In the genomic region with DNA sequence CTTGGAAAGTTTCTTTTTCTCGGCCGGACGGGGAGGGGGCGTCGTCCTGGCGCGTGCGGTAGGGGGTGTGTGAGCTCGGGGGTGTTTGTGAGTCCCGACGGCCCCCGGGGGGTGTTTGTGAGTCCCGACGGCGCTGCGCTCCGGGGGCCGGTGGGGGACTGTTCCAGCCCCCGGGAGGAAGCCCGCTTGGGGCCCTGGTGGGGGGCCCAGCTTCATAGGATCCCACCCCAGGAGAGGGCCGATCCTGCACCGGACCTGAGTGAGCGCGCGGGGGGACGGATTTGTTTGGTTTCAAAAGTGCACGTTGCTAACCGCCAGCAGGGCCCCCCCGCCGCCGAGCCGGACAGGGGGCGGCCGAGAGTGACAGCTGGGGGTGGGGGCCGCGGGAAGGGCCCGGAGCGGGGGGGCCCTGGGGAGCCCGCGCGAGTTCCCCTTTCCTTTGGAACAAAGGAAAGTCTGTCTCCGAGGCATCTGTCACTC, we compare ENCODE assay signal across 8 cellular contexts. TPM values are rescaled to one million over a fixed set of nuclear protein-coding genes. Genes with fewer than 3 reads are reported as not detected.
DNase-seq lines count a peak whose midpoint lies in the region; FAIRE-seq and TF ChIP-seq lines count a peak whose summit lies in the region.

No MANE protein-coding gene starts in this region.

- H3K4me1 ChIP-seq in iPS-18a (ENCODE audit: control insufficient read depth, low read depth, low read length), result peaks cover 42% of the 10 kb centered on the region
- H3K4me1 ChIP-seq in small intestine (ENCODE audit: control insufficient read depth in 2 of 2, insufficient read depth in 1 of 2, low read depth in 1 of 2, low read length in 1 of 2), result peaks cover 0 to 5% of the 10 kb centered on the region in 2 donors

- FAIRE-seq in small intestine (lab: Jason Lieb, UNC), result no peak

- TF ChIP-seq CTCF in astrocyte of the spinal cord (IDR thresholded peaks at IDR 0.05; ENCODE audit: low read depth, low read length), result no peak

- in situ Hi-C loops in astrocyte of the spinal cord (cut with HindIII; ENCODE audit: low sequenced_read_pairs), result no loop called here

- peak; percentile 35 for DNase-seq in activated gamma-delta T cell (lab: John Stamatoyannopoulos, UW)
- no peak for DNase-seq in activated gamma-delta T cell treated with Interleukin-2 at 50 U/mL for 16 hours
- DNase-seq in OCI-M1 (lab: John Stamatoyannopoulos, UW), result peak; percentile 64
- DNase-seq in astrocyte of the spinal cord (ENCODE audit: low read depth, low spot score), result no peak
- DNase-seq in small intestine, result no peak
- no peak for DNase-seq in NCI-H2227 treated with DMSO at 0.1 percent for 48 hours (lab: John Stamatoyannopoulos, UW)
- no peak for DNase-seq in AG08395 (ENCODE audit: low spot score)

- H3K27me3 ChIP-seq in iPS-18a (ENCODE audit: control insufficient read depth, insufficient read depth, low read length) (no peaks in the 10 kb centered on the region), small intestine (ENCODE audit: control insufficient read depth in 2 of 2, insufficient read depth in 2 of 2, low read length in 2 of 2) (no peaks in the 10 kb centered on the region)

- H3K36me3 ChIP-seq in iPS-18a (ENCODE audit: control insufficient read depth, low read depth, low read length), result peaks cover 3% of the 10 kb centered on the region
- no peaks in the 10 kb centered on the region for H3K36me3 ChIP-seq in small intestine (ENCODE audit: control insufficient read depth in 2 of 2, insufficient read depth in 2 of 2, low read length in 2 of 2)

- H3K9me3 ChIP-seq in iPS-18a (ENCODE audit: control insufficient read depth, low read depth, low read length) (no peaks in the 10 kb centered on the region), small intestine (ENCODE audit: control insufficient read depth, low read depth) (no peaks in the 10 kb centered on the region)

- H3K9ac ChIP-seq in iPS-18a (ENCODE audit: low read length), result peak overlapping the region; percentile 92

- H3K4me3 ChIP-seq in astrocyte of the spinal cord (ENCODE audit: low read depth, low read length) (peak overlapping the region; percentile 77), iPS-18a (ENCODE audit: low read length) (peak overlapping the region; percentile 86), small intestine (ENCODE audit: low read depth in 1 of 2, low read length in 2 of 2) (peak overlapping the region; percentile 82)

- 0 to 1% (median 1%) methylated on average over 31 to 42 of the region's 42 CpGs for WGBS in small intestine, 3 donors

- H3K27ac ChIP-seq in iPS-18a (ENCODE audit: low read length), result no peak overlapping the region
- peak overlapping the region; percentile 89 to 91 for H3K27ac ChIP-seq in small intestine (ENCODE audit: low read depth in 1 of 2, low read length in 1 of 2)

RNA-seq across cellular contexts. Expression of a gene that starts 0.4 kb away (rescaled TPM):
- polyA plus RNA-seq in small intestine, result 1 to 10 TPM in 2 of 3 donors, under 1 TPM in 1; 0.45 to 8.1 (median 3.0) TPM

RNA-seq across cellular contexts. Expression of a gene that starts 31.7 kb away (rescaled TPM):
- polyA plus RNA-seq in small intestine, result 100 to 1,000 TPM; 127 to 173 (median 129) TPM

RNA-seq across cellular contexts. Expression of a gene that starts 32.5 kb away (rescaled TPM):
- polyA plus RNA-seq in small intestine, result 10 to 100 TPM in 2 of 3 donors, 1 to 10 TPM in 1; 7.4 to 91.2 (median 34.6) TPM

Comparison
In these comparisons a context has a peak if more than half of its experiments do, and no peak if none do; other contexts are left out.
1. DNase-seq: peak in activated gamma-delta T cell (single experiment) and OCI-M1 (single experiment); none in activated gamma-delta T cell treated with Interleukin-2 at 50 U/mL for 16 hours (single experiment), astrocyte of the spinal cord (single experiment), small intestine (single experiment), NCI-H2227 treated with DMSO at 0.1 percent for 48 hours (single experiment) and AG08395 (single experiment).
2. Peak in every context shown above with its lines, with median percentiles within 50 percentile points of each other: H3K4me3 ChIP-seq.